ENCODE assay signal across 17 cellular contexts in the genomic region with DNA sequence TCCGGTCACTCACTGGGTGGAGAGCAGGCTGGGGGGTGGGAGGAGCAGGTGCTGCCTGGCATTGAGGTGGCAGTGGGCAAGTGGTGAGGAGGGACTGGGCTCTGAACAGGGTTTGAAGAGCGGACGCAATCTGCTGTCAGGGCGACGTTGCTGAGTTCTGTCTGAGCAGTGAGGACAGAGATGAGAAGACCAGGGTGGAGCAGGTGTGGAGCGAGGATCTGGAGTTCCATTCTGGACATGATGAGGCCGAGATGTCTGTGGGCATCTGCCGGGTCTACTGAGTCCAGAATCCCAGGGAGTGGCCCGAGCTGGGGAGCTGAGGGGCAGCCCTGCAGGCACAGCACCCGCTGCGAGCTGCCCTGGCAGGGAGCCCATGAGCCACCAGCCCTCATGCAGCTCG. TPM values are rescaled to one million over a fixed set of nuclear protein-coding genes. Genes with fewer than 3 reads are reported as not detected.
DNase-seq lines count a peak whose midpoint lies in the region; ATAC-seq and TF ChIP-seq lines count a peak whose summit lies in the region.
"Had no signal": no experiment of that assay in that cellular context is flagged by ENCODE, and none has a peak within 500 bp of the region (broad histone marks: within the 10 kb centered on the region; RNA-seq: fewer than 3 reads in every experiment).

No MANE protein-coding gene starts in this region.

- intact Hi-C loops in activated CD8-positive, alpha-beta T cell treated with anti-CD3 and anti-CD28 coated beads for 36 hours (cut with micrococcal nuclease) = no loop called here

- H3K4me1 ChIP-seq in neuronal stem cell (ENCODE audit: control insufficient read depth in 2 of 2, insufficient read depth in 1 of 2, low read depth in 1 of 2, low read length in 2 of 2) = peaks cover 0 to 14% of the 10 kb centered on the region in 2 donors
- H3K4me1 ChIP-seq: BLaER1 had no signal

- no peaks in the 10 kb centered on the region for H3K36me3 ChIP-seq in neuronal stem cell (replicated peaks in 1 of 2; ENCODE audit: control insufficient read depth in 2 of 2, insufficient read depth in 2 of 2, low read length in 2 of 2)
- H3K36me3 ChIP-seq: BLaER1 had no signal

- H4K91ac ChIP-seq in neuronal stem cell (ENCODE audit: low read depth, low read length, poor library complexity) = no peak overlapping the region

- H2BK15ac ChIP-seq in neuronal stem cell (ENCODE audit: low read length) = peak overlapping the region; percentile 42

- no peak overlapping the region for H3K4me3 ChIP-seq in neuronal stem cell (ENCODE audit: low read length in 2 of 2)
- H3K4me3 ChIP-seq: BLaER1 had no signal

- no CpG with 5 or more reads among the region's 12 CpGs for whole genome bisulfite sequencing in neuronal stem cell (ENCODE audit: extremely low coverage in 2 of 2, insufficient read length in 2 of 2, insufficient replicate concordance in 1 of 2), 2 donors

- no peaks in the 10 kb centered on the region for H3K79me1 ChIP-seq in neuronal stem cell (ENCODE audit: low read depth, low read length)

- H3K36me3 Mint-ChIP-seq in activated CD8-positive, alpha-beta T cell treated with anti-CD3 and anti-CD28 coated beads, Interleukin-2, amount 10 ng/mL, durations not matched to agents 7 days and 5 days (ENCODE audit: low read depth) = no peaks in the 10 kb centered on the region
- H3K36me3 Mint-ChIP-seq in activated CD8-positive, alpha-beta T cell treated with anti-CD3 and anti-CD28 coated beads for 36 hours (ENCODE audit: low read depth) = peaks cover 12% of the 10 kb centered on the region
- H3K36me3 Mint-ChIP-seq in chondrocyte (ENCODE audit: low read depth) = no peaks in the 10 kb centered on the region
- peaks cover 7% of the 10 kb centered on the region for H3K36me3 Mint-ChIP-seq in activated CD4-positive, alpha-beta T cell treated with anti-CD3 and anti-CD28 coated beads, Interleukin-2, amount 10 ng/mL, durations not matched to agents 7 days and 5 days (ENCODE audit: low read depth)

- H2BK5ac ChIP-seq in neuronal stem cell (ENCODE audit: low read length) = no peak overlapping the region

- H2AFZ ChIP-seq in neuronal stem cell (ENCODE audit: low read length) = no peak overlapping the region

- POLR2A ChIA-PET in activated CD8-positive, alpha-beta T cell treated with anti-CD3 and anti-CD28 coated beads, Interleukin-2, amount 10 ng/mL, durations not matched to agents 7 days and 5 days (lab: Charles Lee) = no interaction called here
- POLR2A ChIA-PET in activated CD8-positive, alpha-beta T cell treated with anti-CD3 and anti-CD28 coated beads for 36 hours (lab: Charles Lee) = interaction anchor here (0.6 kb wide), 1 partner anchor 19 kb away, joined by 3 read pairs; no protein-coding TSS in a partner anchor
- POLR2A ChIA-PET in activated CD4-positive, alpha-beta T cell treated with anti-CD3 and anti-CD28 coated beads, Interleukin-2, amount 10 ng/mL, durations not matched to agents 7 days and 5 days (lab: Charles Lee) = no interaction called here
- POLR2A ChIA-PET in RWPE1 (lab: Yijun Ruan, JAX; ENCODE audit: low non-redundant PET) = no interaction called here

- no peak overlapping the region for H3K4ac ChIP-seq in neuronal stem cell (ENCODE audit: low read length)

- no peak overlapping the region for H3K9ac ChIP-seq in neuronal stem cell (ENCODE audit: low read depth, low read length, poor library complexity)
- H3K9ac ChIP-seq: BLaER1 had no signal

- H2BK120ac ChIP-seq in neuronal stem cell (ENCODE audit: low read depth, low read length) = no peak overlapping the region

- no peak overlapping the region for H3K4me3 Mint-ChIP-seq in activated CD8-positive, alpha-beta T cell treated with anti-CD3 and anti-CD28 coated beads, Interleukin-2, amount 10 ng/mL, durations not matched to agents 7 days and 5 days
- H3K4me3 Mint-ChIP-seq in activated CD8-positive, alpha-beta T cell treated with anti-CD3 and anti-CD28 coated beads for 36 hours = no peak overlapping the region
- H3K4me3 Mint-ChIP-seq in chondrocyte (ENCODE audit: unreplicated experiment) = no peak overlapping the region
- H3K4me3 Mint-ChIP-seq in activated CD4-positive, alpha-beta T cell treated with anti-CD3 and anti-CD28 coated beads, Interleukin-2, amount 10 ng/mL, durations not matched to agents 7 days and 5 days = no peak overlapping the region
- H3K4me3 Mint-ChIP-seq: CD4-positive, CD25-positive, alpha-beta regulatory T cell; HFFc6 had no signal

- peaks cover 3% of the 10 kb centered on the region for H3K27me3 Mint-ChIP-seq in activated CD8-positive, alpha-beta T cell treated with anti-CD3 and anti-CD28 coated beads, Interleukin-2, amount 10 ng/mL, durations not matched to agents 7 days and 5 days (ENCODE audit: low read depth)
- peaks cover 11% of the 10 kb centered on the region for H3K27me3 Mint-ChIP-seq in activated CD8-positive, alpha-beta T cell treated with anti-CD3 and anti-CD28 coated beads for 36 hours
- H3K27me3 Mint-ChIP-seq in chondrocyte (ENCODE audit: low read depth) = peaks cover 9% of the 10 kb centered on the region
- peaks cover 10% of the 10 kb centered on the region for H3K27me3 Mint-ChIP-seq in activated CD4-positive, alpha-beta T cell treated with anti-CD3 and anti-CD28 coated beads, Interleukin-2, amount 10 ng/mL, durations not matched to agents 7 days and 5 days

- H3K9me3 ChIP-seq in neuronal stem cell (replicated peaks in 1 of 2; ENCODE audit: control insufficient read depth in 2 of 2, insufficient read depth in 1 of 2, low read depth in 1 of 2, low read length in 2 of 2) = peaks cover 5 to 8% of the 10 kb centered on the region in 2 donors

- H3K14ac ChIP-seq in neuronal stem cell (ENCODE audit: low read length) = no peak overlapping the region

- peak overlapping the region; percentile 15 for H3K27ac Mint-ChIP-seq in activated CD8-positive, alpha-beta T cell treated with anti-CD3 and anti-CD28 coated beads, Interleukin-2, amount 10 ng/mL, durations not matched to agents 7 days and 5 days
- H3K27ac Mint-ChIP-seq in activated CD8-positive, alpha-beta T cell treated with anti-CD3 and anti-CD28 coated beads for 36 hours = no peak overlapping the region
- no peak overlapping the region for H3K27ac Mint-ChIP-seq in chondrocyte (ENCODE audit: unreplicated experiment)
- H3K27ac Mint-ChIP-seq in activated CD4-positive, alpha-beta T cell treated with anti-CD3 and anti-CD28 coated beads, Interleukin-2, amount 10 ng/mL, durations not matched to agents 7 days and 5 days = no peak overlapping the region
- H3K27ac Mint-ChIP-seq: HFFc6 had no signal

- H2BK12ac ChIP-seq in neuronal stem cell (ENCODE audit: low read length) = no peak overlapping the region

- CTCF ChIA-PET in activated CD8-positive, alpha-beta T cell treated with anti-CD3 and anti-CD28 coated beads, Interleukin-2, amount 10 ng/mL, durations not matched to agents 7 days and 5 days (lab: Charles Lee) = interaction anchor here (1.2 kb wide), 1 partner anchor 24 kb away, joined by 3 read pairs; no protein-coding TSS in a partner anchor
- CTCF ChIA-PET in activated CD8-positive, alpha-beta T cell treated with anti-CD3 and anti-CD28 coated beads for 36 hours (lab: Charles Lee) = interaction anchor here (0.6 kb wide), 1 partner anchor 34 kb away, joined by 3 read pairs; no protein-coding TSS in a partner anchor
- CTCF ChIA-PET in activated CD4-positive, alpha-beta T cell treated with anti-CD3 and anti-CD28 coated beads, Interleukin-2, amount 10 ng/mL, durations not matched to agents 7 days and 5 days (lab: Charles Lee) = interaction anchor here (0.9 kb wide), 1 partner anchor 36 kb away, joined by 3 read pairs; no protein-coding TSS in a partner anchor
- CTCF ChIA-PET in RWPE1 (lab: Yijun Ruan, JAX) = interaction anchor here (0.6 kb wide), 1 partner anchor 61 kb away, joined by 3 read pairs; no protein-coding TSS in a partner anchor

- no peak for ATAC-seq in activated CD8-positive, alpha-beta T cell treated with anti-CD3 and anti-CD28 coated beads, Interleukin-2, amount 10 ng/mL, durations not matched to agents 7 days and 5 days
- no peak for ATAC-seq in activated CD8-positive, alpha-beta T cell treated with anti-CD3 and anti-CD28 coated beads for 36 hours
- no peak for ATAC-seq in esophagus mucosa

- no peak overlapping the region for H3K23ac ChIP-seq in neuronal stem cell (ENCODE audit: low read depth, low read length, poor library complexity)

- peaks cover 18% of the 10 kb centered on the region for H3K9me3 Mint-ChIP-seq in activated CD8-positive, alpha-beta T cell treated with anti-CD3 and anti-CD28 coated beads, Interleukin-2, amount 10 ng/mL, durations not matched to agents 7 days and 5 days (ENCODE audit: insufficient read depth)
- H3K9me3 Mint-ChIP-seq in activated CD8-positive, alpha-beta T cell treated with anti-CD3 and anti-CD28 coated beads for 36 hours = peaks cover 12% of the 10 kb centered on the region
- peaks cover 3% of the 10 kb centered on the region for H3K9me3 Mint-ChIP-seq in chondrocyte (ENCODE audit: low read depth)
- H3K9me3 Mint-ChIP-seq in activated CD4-positive, alpha-beta T cell treated with anti-CD3 and anti-CD28 coated beads, Interleukin-2, amount 10 ng/mL, durations not matched to agents 7 days and 5 days = peaks cover 25% of the 10 kb centered on the region

- peaks cover 3% of the 10 kb centered on the region for H3K4me1 Mint-ChIP-seq in activated CD8-positive, alpha-beta T cell treated with anti-CD3 and anti-CD28 coated beads, Interleukin-2, amount 10 ng/mL, durations not matched to agents 7 days and 5 days (ENCODE audit: low read depth)
- peaks cover 4% of the 10 kb centered on the region for H3K4me1 Mint-ChIP-seq in activated CD8-positive, alpha-beta T cell treated with anti-CD3 and anti-CD28 coated beads for 36 hours (ENCODE audit: low read depth)
- H3K4me1 Mint-ChIP-seq in chondrocyte (ENCODE audit: low read depth) = peaks cover 9% of the 10 kb centered on the region
- H3K4me1 Mint-ChIP-seq in activated CD4-positive, alpha-beta T cell treated with anti-CD3 and anti-CD28 coated beads, Interleukin-2, amount 10 ng/mL, durations not matched to agents 7 days and 5 days = peaks cover 2% of the 10 kb centered on the region

- no peak for DNase-seq in activated CD8-positive, alpha-beta T cell treated with anti-CD3 and anti-CD28 coated beads, Interleukin-2, amount 10 ng/mL, durations not matched to agents 7 days and 5 days
- DNase-seq in activated CD8-positive, alpha-beta T cell treated with anti-CD3 and anti-CD28 coated beads for 36 hours = no peak
- DNase-seq in chondrocyte (ENCODE audit: low spot score) = peak; percentile 70
- DNase-seq in neuronal stem cell (ENCODE audit: low spot score) = no peak
- no peak for DNase-seq in activated CD4-positive, alpha-beta T cell treated with anti-CD3 and anti-CD28 coated beads, Interleukin-2, amount 10 ng/mL, durations not matched to agents 7 days and 5 days
- DNase-seq in RWPE1 (ENCODE audit: low spot score) = no peak
- DNase-seq: CD4-positive, CD25-positive, alpha-beta regulatory T cell; DMS53; GF-D8; HCEC 1CT; HFFc6 had no signal

- no peaks in the 10 kb centered on the region for H3K27me3 ChIP-seq in neuronal stem cell (ENCODE audit: control insufficient read depth in 3 of 3, insufficient read depth in 3 of 3, low read depth in 1 of 3, low read length in 3 of 3)
- H3K27me3 ChIP-seq: BLaER1 had no signal

- H4K8ac ChIP-seq in neuronal stem cell (ENCODE audit: low read depth, low read length) = no peak overlapping the region

- H3K4me2 ChIP-seq in neuronal stem cell (ENCODE audit: insufficient read depth, low read length, poor library complexity, severe bottlenecking) = no peak overlapping the region
- H3K4me2 ChIP-seq: BLaER1 had no signal

- H2AK5ac ChIP-seq in neuronal stem cell (ENCODE audit: low read depth, low read length) = no peak overlapping the region

- H3K18ac ChIP-seq in neuronal stem cell (ENCODE audit: low read length) = no peak overlapping the region

- H3K27ac ChIP-seq in neuronal stem cell (replicated peaks; ENCODE audit: low read length) (no peak overlapping the region), RWPE1 (no peak overlapping the region)
- H3K27ac ChIP-seq: 22Rv1, BLaER1, HL-60 had no signal

- no peak for TF ChIP-seq CTCF in activated CD8-positive, alpha-beta T cell treated with anti-CD3 and anti-CD28 coated beads for 36 hours (IDR thresholded peaks at IDR 0.05)
- no peak for TF ChIP-seq CTCF in chondrocyte (IDR thresholded peaks at IDR 0.05)
- no peak for TF ChIP-seq CTCF in RWPE1 (conservative IDR thresholded peaks at IDR 0.05; ENCODE audit: low read depth)

RNA-seq across cellular contexts. Expression of a gene that starts 2.2 kb away (rescaled TPM):
- not detected for total RNA-seq in activated CD8-positive, alpha-beta T cell treated with anti-CD3 and anti-CD28 coated beads, Interleukin-2, amount 10 ng/mL, durations not matched to agents 7 days and 5 days
- total RNA-seq in activated CD8-positive, alpha-beta T cell treated with anti-CD3 and anti-CD28 coated beads for 36 hours = under 1 TPM in 1 of 2 experiments, not detected in 1; 0.34 TPM
- total RNA-seq in chondrocyte (0.51 to 1.1 TPM (median 1.1 TPM) in 3 replicates), esophagus mucosa (0.12 TPM)
- 0.03 TPM for polyA plus RNA-seq in neuronal stem cell (2013, experiment 1 of 2)
- polyA plus RNA-seq in neuronal stem cell (2013, experiment 2 of 2) = 0.07 TPM
- not detected for total RNA-seq in activated CD4-positive, alpha-beta T cell treated with anti-CD3 and anti-CD28 coated beads, Interleukin-2, amount 10 ng/mL, durations not matched to agents 7 days and 5 days
- total RNA-seq: A673; CD4-positive, CD25-positive, alpha-beta regulatory T cell had no signal
- polyA plus RNA-seq: CD4-positive, CD25-positive, alpha-beta regulatory T cell had no signal

RNA-seq across cellular contexts. Expression of a gene that starts 2.4 kb away (rescaled TPM):
- 1 to 10 TPM; 8.3 to 9.4 TPM for total RNA-seq in activated CD8-positive, alpha-beta T cell treated with anti-CD3 and anti-CD28 coated beads, Interleukin-2, amount 10 ng/mL, durations not matched to agents 7 days and 5 days
- total RNA-seq in activated CD8-positive, alpha-beta T cell treated with anti-CD3 and anti-CD28 coated beads for 36 hours = 1 to 10 TPM; 1.3 to 1.5 TPM
- total RNA-seq in chondrocyte (0.38 to 0.77 TPM (median 0.50 TPM) in 3 replicates), esophagus mucosa (not detected)
- 0.07 TPM for polyA plus RNA-seq in neuronal stem cell (2013, experiment 1 of 2)
- 0.04 TPM for polyA plus RNA-seq in neuronal stem cell (2013, experiment 2 of 2)
- under 1 TPM; 0.25 to 0.83 TPM for total RNA-seq in activated CD4-positive, alpha-beta T cell treated with anti-CD3 and anti-CD28 coated beads, Interleukin-2, amount 10 ng/mL, durations not matched to agents 7 days and 5 days
- total RNA-seq: HFFc6 had no signal

RNA-seq across cellular contexts. Expression of a gene that starts 29.5 kb away (rescaled TPM):
- not detected for total RNA-seq in activated CD8-positive, alpha-beta T cell treated with anti-CD3 and anti-CD28 coated beads, Interleukin-2, amount 10 ng/mL, durations not matched to agents 7 days and 5 days
- not detected for total RNA-seq in activated CD8-positive, alpha-beta T cell treated with anti-CD3 and anti-CD28 coated beads for 36 hours
- total RNA-seq in chondrocyte (not detected in 3 replicates), esophagus mucosa (not detected)
- polyA plus RNA-seq in neuronal stem cell (2013, experiment 1 of 2) = 0.06 TPM
- 0.01 TPM for polyA plus RNA-seq in neuronal stem cell (2013, experiment 2 of 2)
- not detected for total RNA-seq in activated CD4-positive, alpha-beta T cell treated with anti-CD3 and anti-CD28 coated beads, Interleukin-2, amount 10 ng/mL, durations not matched to agents 7 days and 5 days
- total RNA-seq: A673; CD4-positive, CD25-positive, alpha-beta regulatory T cell; H4; HFFc6 had no signal
- polyA plus RNA-seq: CD4-positive, CD25-positive, alpha-beta regulatory T cell had no signal
